Comparison of ENCODE assay signal across 1 cellular context in the genomic region with DNA sequence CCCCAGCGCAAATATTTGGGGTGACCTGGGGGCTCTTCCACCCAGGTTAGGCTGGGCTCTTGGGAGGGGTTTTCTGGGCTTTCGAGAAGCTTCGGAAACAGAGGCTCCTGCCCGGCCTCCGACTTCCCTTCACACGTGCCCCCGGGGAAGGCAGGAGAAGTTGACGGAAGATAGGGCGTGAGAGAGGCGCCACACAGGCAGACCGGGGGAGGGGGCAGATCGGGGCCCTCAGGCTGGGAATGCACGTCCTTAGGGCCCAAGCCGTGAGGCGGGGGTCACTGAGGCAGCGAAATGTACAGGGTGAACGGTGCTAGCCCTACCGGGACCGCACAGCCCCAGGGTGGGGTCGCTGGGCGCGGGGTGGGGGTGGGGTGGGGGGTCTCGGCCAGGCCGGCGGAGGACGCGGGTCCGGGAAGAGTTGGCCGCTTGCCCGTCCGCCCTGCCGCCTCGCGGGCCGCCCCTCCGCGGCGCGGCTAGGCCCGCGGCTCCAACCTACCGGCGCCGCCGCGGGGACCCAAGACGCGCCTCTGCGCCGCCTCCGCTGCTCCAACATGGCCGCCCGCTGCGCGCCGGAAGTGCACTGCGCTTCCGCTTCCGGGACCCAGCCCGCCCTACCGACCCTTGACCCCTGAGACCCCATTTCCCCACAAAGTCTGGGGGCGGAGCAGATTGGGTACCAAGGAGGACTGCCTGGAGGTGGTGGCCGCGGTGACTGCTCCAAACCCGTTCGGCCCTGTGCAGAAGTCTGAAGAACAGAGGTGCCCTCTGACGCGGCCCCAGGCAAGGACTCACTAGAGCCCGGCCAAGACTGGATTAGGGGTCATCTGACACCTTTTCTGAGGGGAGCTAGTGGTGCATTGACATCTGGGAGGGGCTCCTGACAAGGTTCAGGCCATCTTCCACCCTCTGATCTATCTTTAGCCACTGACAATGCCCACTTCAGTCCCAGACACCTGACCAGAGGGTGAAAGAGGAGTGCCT.
TF ChIP-seq lines count a peak whose summit lies in the region.

Gene CCDC71, minus strand, starts transcription at position 561 of the 981 bp plus-strand sequence. CDS start 2,123 bp downstream, outside the sequence.

TF ChIP-seq in GM12878, 131 proteins besides CTCF, POLR2A, EP300 and RAD21 (continued from another document):
- no peak; the same call in 1 of the 2 replicates for TF ChIP-seq ZNF592 (IDR thresholded peaks at IDR 0.05)
- TF ChIP-seq ESRRA (IDR thresholded peaks at IDR 0.05; ENCODE audit: low read length), result no peak
- TF ChIP-seq KDM1A (IDR thresholded peaks at IDR 0.05; ENCODE audit: borderline replicate concordance), result no peak
- peak; percentile 66; the same call in 1 of the 2 replicates for TF ChIP-seq SREBF1 (IDR thresholded peaks at IDR 0.05; ENCODE audit: low read length)
- TF ChIP-seq NFIC (IDR thresholded peaks at IDR 0.05; ENCODE audit: low read depth, low read length), result no peak
- TF ChIP-seq JUNB (IDR thresholded peaks at IDR 0.05), result no peak
- peak; percentile 57 for TF ChIP-seq SIX5 (IDR thresholded peaks at IDR 0.05; ENCODE audit: low read depth, low read length, severe bottlenecking)
- TF ChIP-seq SP1 (IDR thresholded peaks at IDR 0.05; ENCODE audit: low read depth, low read length), result no peak
- TF ChIP-seq PAX8 (IDR thresholded peaks at IDR 0.05), result no peak
- no peak; the same call in 1 of the 2 replicates for TF ChIP-seq SIN3A (IDR thresholded peaks at IDR 0.05; ENCODE audit: low read depth, low read length)
- TF ChIP-seq PKNOX1 (IDR thresholded peaks at IDR 0.05), result peak; percentile 42
- peak; percentile 96 for TF ChIP-seq GABPA (IDR thresholded peaks at IDR 0.05; ENCODE audit: low read depth)
- TF ChIP-seq SMAD1 (IDR thresholded peaks at IDR 0.05; ENCODE audit: low read depth, partially characterized antibody), result no peak
- no peak for TF ChIP-seq EZH2 (IDR thresholded peaks at IDR 0.05; ENCODE audit: borderline replicate concordance, control insufficient read depth, low read depth, low read length)
- TF ChIP-seq TAF1 (IDR thresholded peaks at IDR 0.05; ENCODE audit: borderline replicate concordance, low read depth, low read length), result peak; percentile 73; the same call in 1 of the 2 replicates
- TF ChIP-seq KLF5 (IDR thresholded peaks at IDR 0.05; ENCODE audit: partially characterized antibody), result peak; percentile 85
- TF ChIP-seq YBX1 (IDR thresholded peaks at IDR 0.05), result no peak
- TF ChIP-seq BRCA1 (IDR thresholded peaks at IDR 0.05; ENCODE audit: low read depth, low read length), result no peak
- TF ChIP-seq CBX3 (IDR thresholded peaks at IDR 0.05; ENCODE audit: borderline replicate concordance, low read depth), result no peak
- 0 out of 2 replicates have a peak, but pooled peaks have one; percentile 36 for TF ChIP-seq HDGF (IDR thresholded peaks at IDR 0.05)
- TF ChIP-seq LARP7 (IDR thresholded peaks at IDR 0.05), result peak; percentile 61; the same call in 1 of the 2 replicates
- peak; percentile 98 for TF ChIP-seq YY1 (IDR thresholded peaks at IDR 0.05; ENCODE audit: low read depth, low read length)
- TF ChIP-seq ZBTB33 (IDR thresholded peaks at IDR 0.05), result no peak
- TF ChIP-seq HDAC2 (IDR thresholded peaks at IDR 0.05), result no peak
- TF ChIP-seq, protein P1, sequence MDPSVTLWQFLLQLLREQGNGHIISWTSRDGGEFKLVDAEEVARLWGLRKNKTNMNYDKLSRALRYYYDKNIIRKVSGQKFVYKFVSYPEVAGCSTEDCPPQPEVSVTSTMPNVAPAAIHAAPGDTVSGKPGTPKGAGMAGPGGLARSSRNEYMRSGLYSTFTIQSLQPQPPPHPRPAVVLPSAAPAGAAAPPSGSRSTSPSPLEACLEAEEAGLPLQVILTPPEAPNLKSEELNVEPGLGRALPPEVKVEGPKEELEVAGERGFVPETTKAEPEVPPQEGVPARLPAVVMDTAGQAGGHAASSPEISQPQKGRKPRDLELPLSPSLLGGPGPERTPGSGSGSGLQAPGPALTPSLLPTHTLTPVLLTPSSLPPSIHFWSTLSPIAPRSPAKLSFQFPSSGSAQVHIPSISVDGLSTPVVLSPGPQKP (IDR thresholded peaks at IDR 0.05; ENCODE audit: low read depth, low read length), result peak; percentile 92
- peak; percentile 99 for TF ChIP-seq SMARCA5 (IDR thresholded peaks at IDR 0.05)
- TF ChIP-seq NR2C1 (IDR thresholded peaks at IDR 0.05), result peak; percentile 99
- no peak for TF ChIP-seq RELA (IDR thresholded peaks at IDR 0.05; ENCODE audit: borderline replicate concordance, partially characterized antibody)
- TF ChIP-seq ATF3 (IDR thresholded peaks at IDR 0.05; ENCODE audit: borderline replicate concordance, extremely low read depth, low read depth, low read length), result no peak
- TF ChIP-seq TARDBP (IDR thresholded peaks at IDR 0.05; ENCODE audit: borderline replicate concordance), result no peak
- no peak for TF ChIP-seq IKZF2 (IDR thresholded peaks at IDR 0.05)
- no peak for TF ChIP-seq RCOR1 (conservative IDR thresholded peaks at IDR 0.05; ENCODE audit: low read depth, low read length)
- TF ChIP-seq STAT1 (conservative IDR thresholded peaks at IDR 0.05), result no peak
- TF ChIP-seq TCF7 (IDR thresholded peaks at IDR 0.05; ENCODE audit: borderline replicate concordance), result no peak
- TF ChIP-seq ZNF274 (IDR thresholded peaks at IDR 0.05; ENCODE audit: insufficient read depth, insufficient read length), result no peak
- TF ChIP-seq RUNX3 (IDR thresholded peaks at IDR 0.05; ENCODE audit: low read length), result 0 out of 2 replicates have a peak, but pooled peaks have one; percentile 23
- TF ChIP-seq MEF2B (IDR thresholded peaks at IDR 0.05; ENCODE audit: partially characterized antibody, poor library complexity, severe bottlenecking), result peak; percentile 49
- no peak for TF ChIP-seq CHD4 (IDR thresholded peaks at IDR 0.05)
